In the genomic region with DNA sequence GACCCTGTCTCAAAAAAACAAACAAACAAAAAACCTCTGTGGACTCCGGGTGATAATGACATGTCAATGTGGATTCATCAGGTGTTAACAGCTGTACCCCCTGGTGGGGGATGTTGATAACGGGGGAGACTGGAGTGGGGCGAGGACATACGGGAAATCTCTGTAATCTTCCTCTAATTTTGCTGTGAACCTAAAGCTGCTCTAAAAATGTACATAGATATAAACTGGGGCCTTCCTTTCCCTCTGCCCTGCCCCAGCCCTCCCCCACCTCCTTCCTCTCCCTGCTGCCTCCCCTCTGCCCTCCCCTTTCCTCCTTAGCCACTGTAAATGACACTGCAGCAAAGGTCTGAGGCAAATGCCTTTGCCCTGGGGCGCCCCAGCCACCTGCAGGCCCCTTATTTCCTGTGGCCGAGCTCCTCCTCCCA, we compare ENCODE assay signal across 11 cellular contexts. TPM values are rescaled to one million over a fixed set of nuclear protein-coding genes. Genes with fewer than 3 reads are reported as not detected.
DNase-seq lines count a peak whose midpoint lies in the region; ATAC-seq and TF ChIP-seq lines count a peak whose summit lies in the region.
"Had no signal": no experiment of that assay in that cellular context is flagged by ENCODE, and none has a peak within 500 bp of the region (broad histone marks: within the 10 kb centered on the region; RNA-seq: fewer than 3 reads in every experiment).

No MANE protein-coding gene starts in this region.

- no peak for TF ChIP-seq CTCF in endothelial cell (IDR thresholded peaks at IDR 0.05; ENCODE audit: unreplicated experiment)

- H3K36me3 Mint-ChIP-seq in activated T-cell treated with anti-CD3 and anti-CD28 coated beads, Interleukin-2, amount 50 U/mL, for 72 hours (ENCODE audit: insufficient read depth in 2 of 2) = peaks cover 2% of the 10 kb centered on the region in 2 donors
- H3K36me3 Mint-ChIP-seq in endothelial cell (ENCODE audit: low read depth, unreplicated experiment) = peaks cover 14% of the 10 kb centered on the region
- H3K36me3 Mint-ChIP-seq in stimulated activated effector memory CD8-positive, alpha-beta T cell treated with anti-CD3 and anti-CD28 coated beads, Interleukin-12 subunit alpha, Interleukin-12 subunit beta, amount 100 ng/mL, for 72 hours = peaks cover 20% of the 10 kb centered on the region

- peaks cover 48% of the 10 kb centered on the region for H3K4me1 Mint-ChIP-seq in activated T-cell treated with anti-CD3 and anti-CD28 coated beads, Interleukin-2, amount 50 U/mL, for 72 hours (ENCODE audit: low read depth)
- peaks cover 16% of the 10 kb centered on the region for H3K4me1 Mint-ChIP-seq in endothelial cell (ENCODE audit: unreplicated experiment)
- peaks cover 34% of the 10 kb centered on the region for H3K4me1 Mint-ChIP-seq in stimulated activated effector memory CD8-positive, alpha-beta T cell treated with anti-CD3 and anti-CD28 coated beads, Interleukin-12 subunit alpha, Interleukin-12 subunit beta, amount 100 ng/mL, for 72 hours

- no peak for DNase-seq in activated T-cell treated with anti-CD3 and anti-CD28 coated beads, Interleukin-2, amount 50 U/mL, for 72 hours
- no peak for DNase-seq in activated T-cell treated with anti-CD3 and anti-CD28 coated beads, Interleukin-2, amount 50 U/mL, for 1 hour
- peak; percentile 49 for DNase-seq in NOMO-1 treated with DMSO at 0.1 percent for 48 hours (lab: John Stamatoyannopoulos, UW; ENCODE audit: unreplicated experiment)
- no peak for DNase-seq in endothelial cell (ENCODE audit: low spot score)
- DNase-seq in stimulated activated effector memory CD8-positive, alpha-beta T cell treated with anti-CD3 and anti-CD28 coated beads, Interleukin-12 subunit alpha, Interleukin-12 subunit beta, amount 100 ng/mL, for 72 hours (ENCODE audit: low spot score in 2 of 2) = no peak
- DNase-seq in cerebellar cortex (ENCODE audit: low spot score) = no peak
- DNase-seq in NCI-H526 (lab: John Stamatoyannopoulos, UW) = no peak
- DNase-seq: NCI-H1436; SHP77; stimulated activated CD4-positive, alpha-beta T cell treated with anti-CD3 and anti-CD28 coated beads, Interleukin-15, amount 100 ng/mL, for 24 hours had no signal

- H3K27ac Mint-ChIP-seq in activated T-cell treated with anti-CD3 and anti-CD28 coated beads, Interleukin-2, amount 50 U/mL, for 72 hours = peak overlapping the region; percentile 37
- peak overlapping the region; percentile 67 for H3K27ac Mint-ChIP-seq in endothelial cell (ENCODE audit: unreplicated experiment)
- H3K27ac Mint-ChIP-seq in stimulated activated effector memory CD8-positive, alpha-beta T cell treated with anti-CD3 and anti-CD28 coated beads, Interleukin-12 subunit alpha, Interleukin-12 subunit beta, amount 100 ng/mL, for 72 hours = peak overlapping the region; percentile 77

- ATAC-seq in activated T-cell treated with anti-CD3 and anti-CD28 coated beads, Interleukin-2, amount 50 U/mL, for 72 hours (replicated peaks in 1 of 2) = peak; percentile 13 to 23
- ATAC-seq in stimulated activated effector memory CD8-positive, alpha-beta T cell treated with anti-CD3 and anti-CD28 coated beads, Interleukin-12 subunit alpha, Interleukin-12 subunit beta, amount 100 ng/mL, for 72 hours = no peak
- no peak for ATAC-seq in GM21381 (IDR thresholded peaks at IDR 0.05; ENCODE audit: unreplicated experiment)

- H3K4me3 Mint-ChIP-seq in activated T-cell treated with anti-CD3 and anti-CD28 coated beads, Interleukin-2, amount 50 U/mL, for 72 hours = peak overlapping the region in 1 of 2 donors; percentile 44
- no peak overlapping the region for H3K4me3 Mint-ChIP-seq in endothelial cell (ENCODE audit: unreplicated experiment)
- no peak overlapping the region for H3K4me3 Mint-ChIP-seq in stimulated activated effector memory CD8-positive, alpha-beta T cell treated with anti-CD3 and anti-CD28 coated beads, Interleukin-12 subunit alpha, Interleukin-12 subunit beta, amount 100 ng/mL, for 72 hours

- H3K9me3 Mint-ChIP-seq in activated T-cell treated with anti-CD3 and anti-CD28 coated beads, Interleukin-2, amount 50 U/mL, for 72 hours = no peaks in the 10 kb centered on the region
- no peaks in the 10 kb centered on the region for H3K9me3 Mint-ChIP-seq in endothelial cell (ENCODE audit: unreplicated experiment)
- no peaks in the 10 kb centered on the region for H3K9me3 Mint-ChIP-seq in stimulated activated effector memory CD8-positive, alpha-beta T cell treated with anti-CD3 and anti-CD28 coated beads, Interleukin-12 subunit alpha, Interleukin-12 subunit beta, amount 100 ng/mL, for 72 hours

- no peaks in the 10 kb centered on the region for H3K27me3 Mint-ChIP-seq in activated T-cell treated with anti-CD3 and anti-CD28 coated beads, Interleukin-2, amount 50 U/mL, for 72 hours (ENCODE audit: low read depth)
- H3K27me3 Mint-ChIP-seq in endothelial cell (ENCODE audit: unreplicated experiment) = peaks cover 1% of the 10 kb centered on the region

RNA-seq across cellular contexts. Expression of a gene that starts 1.4 kb away (rescaled TPM):
- total RNA-seq in activated T-cell treated with anti-CD3 and anti-CD28 coated beads, Interleukin-2, amount 50 U/mL, for 72 hours = 1 to 10 TPM; 1.6 to 3.6 TPM
- 4.2 TPM for total RNA-seq in endothelial cell (ENCODE audit: unreplicated experiment)

RNA-seq across cellular contexts. Expression of a gene that starts 29.6 kb away (rescaled TPM):
- total RNA-seq in activated T-cell treated with anti-CD3 and anti-CD28 coated beads, Interleukin-2, amount 50 U/mL, for 72 hours = 100 to 1,000 TPM in 1 of 2 donors, 10 to 100 TPM in 1; 79.5 to 101 TPM
- 71.7 TPM for total RNA-seq in endothelial cell (ENCODE audit: unreplicated experiment)

Comparison
In these comparisons a context has a peak if more than half of its experiments do, and no peak if none do; other contexts are left out.
1. ATAC-seq: peak in activated T-cell treated with anti-CD3 and anti-CD28 coated beads, Interleukin-2, amount 50 U/mL, for 72 hours (2 of 2); none in stimulated activated effector memory CD8-positive, alpha-beta T cell treated with anti-CD3 and anti-CD28 coated beads, Interleukin-12 subunit alpha, Interleukin-12 subunit beta, amount 100 ng/mL, for 72 hours (single experiment) and GM21381 (single experiment).
2. Peak in every context shown above with its lines, with median percentiles within 50 percentile points of each other: H3K27ac Mint-ChIP-seq.